In the genomic region with DNA sequence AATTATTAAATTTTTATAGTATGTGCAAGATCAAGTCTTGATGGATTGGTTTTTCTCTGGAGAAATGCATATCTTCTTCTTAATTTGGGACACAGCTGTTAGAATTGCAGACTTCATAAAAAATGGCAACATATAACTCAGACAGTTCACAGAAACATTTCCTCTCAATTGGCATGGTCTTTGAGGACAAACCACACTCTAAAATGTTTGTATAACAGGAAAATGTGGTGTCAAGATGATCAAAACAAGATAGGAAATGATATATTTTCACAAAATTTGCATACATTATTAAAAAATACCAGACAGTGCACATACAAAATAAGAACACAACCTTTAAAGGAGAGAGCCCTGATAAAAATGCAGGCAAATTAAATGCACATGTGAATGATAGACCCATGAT, we compare ENCODE assay signal across 16 cellular contexts.
"Had no signal": no experiment of that assay in that cellular context is flagged by ENCODE, and none has a peak within 500 bp of the region (broad histone marks: within the 10 kb centered on the region; RNA-seq: fewer than 3 reads in every experiment).

No MANE protein-coding gene starts in this region.

- DNase-seq: activated CD4-positive, CD25-positive, alpha-beta regulatory T cell; activated CD8-positive, alpha-beta memory T cell treated with anti-CD3 and anti-CD28 coated beads for 24 hours; activated effector memory CD4-positive, alpha-beta T cell treated with Interleukin-2 at 50 U/mL for 16 hours; amniotic stem cell; body of pancreas; hippocampal formation; left ventricle myocardium superior; mesenchymal stem cell; ovary; stimulated activated CD4-positive, alpha-beta T cell treated with anti-CD3 and anti-CD28 coated beads, Interleukin-4, amount 100 ng/mL, for 1 hour; stimulated activated CD8-positive, alpha-beta memory T cell treated with anti-CD3 and anti-CD28 coated beads, Interleukin-4, amount 100 ng/mL, for 48 hours; stimulated activated naive CD8-positive, alpha-beta T cell treated with anti-CD3 and anti-CD28 coated beads, Interleukin-15, Interleukin-2, amounts not matched to agents 100 U/mL and 50 U/mL, for 24 hours; upper lobe of left lung had no signal

- H3K4me1 ChIP-seq: body of pancreas, neural progenitor cell had no signal

- H3K9me3 ChIP-seq: body of pancreas, ovary, suprapubic skin, upper lobe of left lung had no signal

- H3K9me3 Mint-ChIP-seq: dendritic cell treated with granulocyte-macrophage colony-stimulating factor and Interleukin-4, amounts not matched to agents 40 ng/mL and 50 ng/mL, for 4 days; neural progenitor cell had no signal

- H3K27ac Mint-ChIP-seq: dendritic cell treated with granulocyte-macrophage colony-stimulating factor and Interleukin-4, amounts not matched to agents 40 ng/mL and 50 ng/mL, for 4 days; neural progenitor cell had no signal

- H3K36me3 ChIP-seq: neural progenitor cell, ovary, suprapubic skin, upper lobe of left lung had no signal

- H3K27ac ChIP-seq: body of pancreas, neural progenitor cell, ovary, suprapubic skin, upper lobe of left lung had no signal

- H3K4me1 Mint-ChIP-seq: neural progenitor cell had no signal

- ATAC-seq: body of pancreas; left ventricle myocardium superior; stimulated activated naive CD8-positive, alpha-beta T cell treated with anti-CD3 and anti-CD28 coated beads, Interleukin-15, Interleukin-2, amounts not matched to agents 100 U/mL and 50 U/mL, for 24 hours had no signal

- H3K4me3 Mint-ChIP-seq: dendritic cell treated with granulocyte-macrophage colony-stimulating factor and Interleukin-4, amounts not matched to agents 40 ng/mL and 50 ng/mL, for 4 days; neural progenitor cell had no signal

- H3K36me3 Mint-ChIP-seq: neural progenitor cell had no signal

- H3K27me3 ChIP-seq: body of pancreas, neural progenitor cell, ovary, suprapubic skin, upper lobe of left lung had no signal

- H3K4me3 ChIP-seq: body of pancreas, neural progenitor cell, ovary, suprapubic skin, upper lobe of left lung had no signal
